ENCODE assay signal across 17 cellular contexts in genomic region chr19:11478167-11479089, GRCh38. TPM values are rescaled to one million over a fixed set of nuclear protein-coding genes. Genes with fewer than 3 reads are reported as not detected.
DNase-seq lines count a peak whose midpoint lies in the region; ATAC-seq and TF ChIP-seq lines count a peak whose summit lies in the region.
"Had no signal": no experiment of that assay in that cellular context is flagged by ENCODE, and none has a peak within 500 bp of the region (broad histone marks: within the 10 kb centered on the region; RNA-seq: fewer than 3 reads in every experiment).

No MANE protein-coding gene starts in this region.

- peak overlapping the region; percentile 54 for H3K27ac Mint-ChIP-seq in T-helper 17 cell
- H3K27ac Mint-ChIP-seq in glutamatergic neuron (ENCODE audit: unreplicated experiment): peak overlapping the region; percentile 99
- no peak overlapping the region for H3K27ac Mint-ChIP-seq in stimulated activated effector memory CD8-positive, alpha-beta T cell treated with anti-CD3 and anti-CD28 coated beads, Interleukin-12 subunit alpha, Interleukin-12 subunit beta, amount 100 ng/mL, for 72 hours
- H3K27ac Mint-ChIP-seq: activated CD8-positive, alpha-beta T cell treated with anti-CD3 and anti-CD28 coated beads, Interleukin-2, amount 10 ng/mL, durations not matched to agents 7 days and 5 days had no signal

- H3K4me3 ChIP-seq in effector memory CD4-positive, alpha-beta T cell (ENCODE audit: insufficient read depth, low read depth, low read length, poor library complexity, severe bottlenecking): no peak overlapping the region
- H3K4me3 ChIP-seq: cardiac muscle cell had no signal

- peaks cover 38% of the 10 kb centered on the region for H3K27me3 ChIP-seq in effector memory CD4-positive, alpha-beta T cell (replicated peaks; ENCODE audit: control insufficient read depth, insufficient read depth, low read length, poor library complexity, severe bottlenecking)

- no peak for TF ChIP-seq CTCF in glutamatergic neuron (IDR thresholded peaks at IDR 0.05; ENCODE audit: partially characterized antibody, unreplicated experiment)

- peaks cover 3% of the 10 kb centered on the region for H3K36me3 Mint-ChIP-seq in T-helper 17 cell (ENCODE audit: low read depth)
- peaks cover 10% of the 10 kb centered on the region for H3K36me3 Mint-ChIP-seq in glutamatergic neuron (ENCODE audit: unreplicated experiment)
- H3K36me3 Mint-ChIP-seq in stimulated activated effector memory CD8-positive, alpha-beta T cell treated with anti-CD3 and anti-CD28 coated beads, Interleukin-12 subunit alpha, Interleukin-12 subunit beta, amount 100 ng/mL, for 72 hours: peaks cover 15% of the 10 kb centered on the region

- H3K9me3 Mint-ChIP-seq in glutamatergic neuron (ENCODE audit: unreplicated experiment): peaks cover 31% of the 10 kb centered on the region
- no peaks in the 10 kb centered on the region for H3K9me3 Mint-ChIP-seq in stimulated activated effector memory CD8-positive, alpha-beta T cell treated with anti-CD3 and anti-CD28 coated beads, Interleukin-12 subunit alpha, Interleukin-12 subunit beta, amount 100 ng/mL, for 72 hours

- ATAC-seq in T-helper 17 cell: no peak
- ATAC-seq in stimulated activated effector memory CD8-positive, alpha-beta T cell treated with anti-CD3 and anti-CD28 coated beads, Interleukin-12 subunit alpha, Interleukin-12 subunit beta, amount 100 ng/mL, for 72 hours: no peak
- ATAC-seq in GM19455 (IDR thresholded peaks at IDR 0.05; ENCODE audit: unreplicated experiment): no peak
- ATAC-seq: activated CD8-positive, alpha-beta T cell treated with anti-CD3 and anti-CD28 coated beads, Interleukin-2, amount 10 ng/mL, durations not matched to agents 7 days and 5 days; naive thymus-derived CD8-positive, alpha-beta T cell had no signal

- DNase-seq in NCI-H748 (lab: John Stamatoyannopoulos, UW; ENCODE audit: unreplicated experiment) (peak; percentile 39), NCI-H748 treated with DMSO at 0.1 percent for 48 hours (lab: John Stamatoyannopoulos, UW) (no peak), T-helper 17 cell (no peak), glutamatergic neuron (no peak), NCI-H2227 treated with DMSO at 0.1 percent for 48 hours (lab: John Stamatoyannopoulos, UW) (no peak)
- DNase-seq in stimulated activated effector memory CD8-positive, alpha-beta T cell treated with anti-CD3 and anti-CD28 coated beads, Interleukin-12 subunit alpha, Interleukin-12 subunit beta, amount 100 ng/mL, for 72 hours (ENCODE audit: low spot score in 2 of 2): no peak
- DNase-seq in effector memory CD4-positive, alpha-beta T cell: no peak
- DNase-seq: activated CD8-positive, alpha-beta T cell treated with anti-CD3 and anti-CD28 coated beads, Interleukin-2, amount 10 ng/mL, durations not matched to agents 7 days and 5 days; activated naive CD4-positive, alpha-beta T cell treated with Interleukin-2 at 50 U/mL for 16 hours had no signal

- H3K4me1 Mint-ChIP-seq in T-helper 17 cell: peaks cover 23% of the 10 kb centered on the region
- peaks cover 24% of the 10 kb centered on the region for H3K4me1 Mint-ChIP-seq in glutamatergic neuron (ENCODE audit: low read depth, unreplicated experiment)
- H3K4me1 Mint-ChIP-seq in stimulated activated effector memory CD8-positive, alpha-beta T cell treated with anti-CD3 and anti-CD28 coated beads, Interleukin-12 subunit alpha, Interleukin-12 subunit beta, amount 100 ng/mL, for 72 hours: peaks cover 34% of the 10 kb centered on the region

- H3K27me3 Mint-ChIP-seq in T-helper 17 cell (peaks cover 33% of the 10 kb centered on the region), glutamatergic neuron (ENCODE audit: unreplicated experiment) (peaks cover 28% of the 10 kb centered on the region)

- H3K9me3 ChIP-seq in T-helper 17 cell (ENCODE audit: control insufficient read depth, low read length, poor library complexity, severe bottlenecking): no peaks in the 10 kb centered on the region
- no peaks in the 10 kb centered on the region for H3K9me3 ChIP-seq in effector memory CD4-positive, alpha-beta T cell (ENCODE audit: control insufficient read depth, low read length)

- H3K27ac ChIP-seq in effector memory CD4-positive, alpha-beta T cell (ENCODE audit: insufficient read depth, low read length, poor library complexity, severe bottlenecking): no peak overlapping the region
- H3K27ac ChIP-seq: cardiac muscle cell had no signal

- peak overlapping the region; percentile 72 for H3K4me3 Mint-ChIP-seq in T-helper 17 cell
- peak overlapping the region; percentile 90 for H3K4me3 Mint-ChIP-seq in glutamatergic neuron (ENCODE audit: unreplicated experiment)
- H3K4me3 Mint-ChIP-seq in stimulated activated effector memory CD8-positive, alpha-beta T cell treated with anti-CD3 and anti-CD28 coated beads, Interleukin-12 subunit alpha, Interleukin-12 subunit beta, amount 100 ng/mL, for 72 hours: peak overlapping the region; percentile 31
- H3K4me3 Mint-ChIP-seq: activated CD8-positive, alpha-beta T cell treated with anti-CD3 and anti-CD28 coated beads, Interleukin-2, amount 10 ng/mL, durations not matched to agents 7 days and 5 days had no signal

- H3K36me3 ChIP-seq in effector memory CD4-positive, alpha-beta T cell (ENCODE audit: control insufficient read depth, insufficient read depth, low read length): no peaks in the 10 kb centered on the region
- H3K36me3 ChIP-seq: cardiac muscle cell had no signal

- H3K4me1 ChIP-seq in effector memory CD4-positive, alpha-beta T cell (ENCODE audit: control insufficient read depth, insufficient read depth, low read length, poor library complexity, severe bottlenecking): peaks cover 26% of the 10 kb centered on the region

RNA-seq across cellular contexts. Expression of gene ELAVL3, which starts 2.4 kb away (rescaled TPM):
- under 1 TPM in 1 of 2 donors, not detected in 1; 0.26 TPM for total RNA-seq in T-helper 17 cell
- 633 TPM for total RNA-seq in glutamatergic neuron (ENCODE audit: unreplicated experiment)
- total RNA-seq: endothelial cell of umbilical vein; glomerular endothelial cell; kidney epithelial cell; naive thymus-derived CD8-positive, alpha-beta T cell; skeletal muscle tissue had no signal

RNA-seq across cellular contexts. Expression of gene ZNF653, which starts 27.2 kb away (rescaled TPM):
- total RNA-seq in T-helper 17 cell: 10 to 100 TPM; 15.3 to 15.6 TPM
- total RNA-seq in glutamatergic neuron (ENCODE audit: unreplicated experiment): 19.2 TPM

RNA-seq across cellular contexts. Expression of gene PRKCSH, which starts 43.0 kb away (rescaled TPM):
- total RNA-seq in T-helper 17 cell (100 to 1,000 TPM; 233 to 250 TPM), glutamatergic neuron (ENCODE audit: unreplicated experiment) (276 TPM)

RNA-seq across cellular contexts. Expression of gene ODAD3, which starts 43.5 kb away (rescaled TPM):
- not detected for total RNA-seq in T-helper 17 cell
- total RNA-seq in glutamatergic neuron (ENCODE audit: unreplicated experiment): 2.6 TPM
- total RNA-seq: activated CD8-positive, alpha-beta T cell treated with anti-CD3 and anti-CD28 coated beads, Interleukin-2, amount 10 ng/mL, durations not matched to agents 7 days and 5 days; naive thymus-derived CD8-positive, alpha-beta T cell; skeletal muscle tissue; T-helper 2 cell treated with Interferon-gamma antibody and Interleukin-4, amounts not matched to agents 100 ng/mL and 5 ng/mL, for 36 hours had no signal

RNA-seq across cellular contexts. Expression of gene ECSIT, which starts 50.5 kb away (rescaled TPM):
- 10 to 100 TPM; 22.6 to 23.9 TPM for total RNA-seq in T-helper 17 cell
- total RNA-seq in glutamatergic neuron (ENCODE audit: unreplicated experiment): 43.2 TPM

Comparison
In these comparisons a context has a peak if more than half of its experiments do, and no peak if none do; other contexts are left out.
1. H3K4me3 Mint-ChIP-seq: peak in every context shown above with its lines; median percentile 90 in glutamatergic neuron; 72 in T-helper 17 cell; 31 in stimulated activated effector memory CD8-positive, alpha-beta T cell treated with anti-CD3 and anti-CD28 coated beads, Interleukin-12 subunit alpha, Interleukin-12 subunit beta, amount 100 ng/mL, for 72 hours.
2. RNA of gene ELAVL3, which starts 2.4 kb away (total RNA-seq): 633 TPM in glutamatergic neuron (single experiment); 0.26 TPM in T-helper 17 cell; every median in the first group is over 100 times any median in the second.